24 cellular contexts compared by ENCODE assay signal in genomic region chr7:149292101-149292823, GRCh38. TPM values are rescaled to one million over a fixed set of nuclear protein-coding genes. Genes with fewer than 3 reads are reported as not detected.
DNase-seq lines count a peak whose midpoint lies in the region; ATAC-seq and TF ChIP-seq lines count a peak whose summit lies in the region.
"Had no signal": no experiment of that assay in that cellular context is flagged by ENCODE, and none has a peak within 500 bp of the region (broad histone marks: within the 10 kb centered on the region; RNA-seq: fewer than 3 reads in every experiment).

No MANE protein-coding gene starts in this region.

- no peak overlapping the region for H3K27ac Mint-ChIP-seq in MCF 10A (ENCODE audit: low read depth, unreplicated experiment)
- H3K27ac Mint-ChIP-seq: activated naive CD4-positive, alpha-beta T cell treated with anti-CD3 and anti-CD28 coated beads, Interleukin-2, amount 50 U/mL, for 24 hours; activated T-helper 1 cell treated with anti-CD3 and anti-CD28 coated beads, Interleukin-12 subunit alpha, Interleukin-12 subunit beta, Interleukin-2, Interleukin-4 antibody, amounts not matched to agents 30 ng/mL and 10 ng/mL and 1 ng/mL, durations not matched to agents 14 hours and 24 hours and 36 hours; progenitor cell of endocrine pancreas; T-helper 1 cell treated with Interleukin-12 subunit alpha and Interleukin-12 subunit beta and Interleukin-4 antibody, amounts not matched to agents 30 μg/mL and 1 μg/mL, for 36 hours had no signal

- peak; percentile 44 for DNase-seq in Right ventricle myocardium inferior (ENCODE audit: missing footprints)
- DNase-seq in left ventricle myocardium inferior, result no peak
- DNase-seq in NB4 (ENCODE audit: low read depth), result peak; percentile 43
- DNase-seq in choroid plexus epithelial cell (ENCODE audit: low read depth), result peak; percentile 75
- DNase-seq in posterior vena cava (ENCODE audit: low spot score), result peak; percentile 46
- no peak for DNase-seq in MCF 10A (ENCODE audit: unreplicated experiment)
- DNase-seq in tibial artery, result no peak
- DNase-seq in CD1c-positive myeloid dendritic cell (ENCODE audit: extremely low spot score), result no peak
- DNase-seq: activated CD4-positive, alpha-beta T cell treated with anti-CD3 and anti-CD28 coated beads for 4 hours; C1 segment of cervical spinal cord; Calu3; dorsolateral prefrontal cortex; lower lobe of right lung; NCI-H2107; NCI-H510A; SIG-M5; sigmoid colon; stimulated activated CD4-positive, alpha-beta T cell treated with anti-CD3 and anti-CD28 coated beads, Interleukin-15, amount 100 ng/mL, for 24 hours; stimulated activated naive CD8-positive, alpha-beta T cell treated with anti-CD3 and anti-CD28 coated beads, Interleukin-15, amount 100 ng/mL, for 72 hours had no signal

- peaks cover 33% of the 10 kb centered on the region for H3K36me3 Mint-ChIP-seq in MCF 10A (ENCODE audit: insufficient read depth, unreplicated experiment)

- H3K9me3 ChIP-seq in left ventricle myocardium inferior (replicated peaks) (no peaks in the 10 kb centered on the region), tibial artery (no peaks in the 10 kb centered on the region)
- H3K9me3 ChIP-seq: lower lobe of right lung, sigmoid colon, tibial nerve had no signal

- H3K4me1 ChIP-seq in left ventricle myocardium inferior (peaks cover 15% of the 10 kb centered on the region), tibial artery (no peaks in the 10 kb centered on the region)
- H3K4me1 ChIP-seq: lower lobe of right lung, sigmoid colon, tibial nerve had no signal

- no peak for ATAC-seq in Right ventricle myocardium inferior
- ATAC-seq: lower lobe of right lung; stimulated activated naive CD8-positive, alpha-beta T cell treated with anti-CD3 and anti-CD28 coated beads, Interleukin-15, amount 100 ng/mL, for 72 hours had no signal

- no TSS peak for BruUV-seq in MCF 10A (replicated peaks; lab: Mats Ljungman, UMichigan)

- H3K4me3 ChIP-seq in left ventricle myocardium inferior, result no peak overlapping the region
- H3K4me3 ChIP-seq in NB4 (ENCODE audit: low read depth, low read length), result no peak overlapping the region
- no peak overlapping the region for H3K4me3 ChIP-seq in choroid plexus epithelial cell (ENCODE audit: low read depth, low read length)
- no peak overlapping the region for H3K4me3 ChIP-seq in tibial artery
- H3K4me3 ChIP-seq: dorsolateral prefrontal cortex, lower lobe of right lung, sigmoid colon, tibial nerve had no signal

- intact Hi-C loops in Right ventricle myocardium inferior (cut with DNase I) (no loop called here), left ventricle myocardium inferior (cut with micrococcal nuclease) (no loop called here), posterior vena cava (cut with DNase I) (loop anchor here in 1 of 2 donors (10.0 kb wide), 1 partner anchor 233 kb away; no protein-coding TSS in a partner anchor), MCF 10A (cut with micrococcal nuclease) (no loop called here), tibial artery (cut with DNase I; ENCODE audit: low total_unique reads) (no loop called here)

- no peak for TF ChIP-seq POLR2A in NB4 (IDR thresholded peaks at IDR 0.05; ENCODE audit: extremely low read depth, insufficient read length)

- POLR2A ChIA-PET in MCF 10A (lab: Yijun Ruan, JAX), result interaction anchor here (1.1 kb wide), 1 partner anchor 30 kb away, joined by 3 read pairs; the partner anchor contains the start of gene ZNF783

- TF ChIP-seq CTCF in left ventricle myocardium inferior (IDR thresholded peaks at IDR 0.05; ENCODE audit: borderline replicate concordance), result no peak
- TF ChIP-seq CTCF in NB4 (IDR thresholded peaks at IDR 0.05; ENCODE audit: low read depth, low read length), result no peak
- TF ChIP-seq CTCF in choroid plexus epithelial cell (conservative IDR thresholded peaks at IDR 0.05; ENCODE audit: low read depth, low read length), result peak; percentile 35
- TF ChIP-seq CTCF in MCF 10A (IDR thresholded peaks at IDR 0.05; ENCODE audit: unreplicated experiment), result no peak
- no peak for TF ChIP-seq CTCF in tibial artery (IDR thresholded peaks at IDR 0.05)

- no peaks in the 10 kb centered on the region for H3K4me1 Mint-ChIP-seq in MCF 10A (ENCODE audit: insufficient read depth, unreplicated experiment)

- CTCF ChIA-PET in MCF 10A (lab: Yijun Ruan, JAX), result interaction anchor here (0.5 to 2.5 kb wide), 5 partner anchors 18 to 456 kb away, joined by 3 to 8 read pairs (median 3); no protein-coding TSS in a partner anchor

- no peaks in the 10 kb centered on the region for H3K9me3 Mint-ChIP-seq in MCF 10A (ENCODE audit: unreplicated experiment)
- H3K9me3 Mint-ChIP-seq: activated naive CD4-positive, alpha-beta T cell treated with anti-CD3 and anti-CD28 coated beads, Interleukin-2, amount 50 U/mL, for 24 hours; activated T-helper 1 cell treated with anti-CD3 and anti-CD28 coated beads, Interleukin-12 subunit alpha, Interleukin-12 subunit beta, Interleukin-2, Interleukin-4 antibody, amounts not matched to agents 30 ng/mL and 10 ng/mL and 1 ng/mL, durations not matched to agents 14 hours and 24 hours and 36 hours; stimulated activated naive CD8-positive, alpha-beta T cell treated with anti-CD3 and anti-CD28 coated beads, Interleukin-15, amount 100 ng/mL, for 72 hours; T-helper 1 cell treated with Interleukin-12 subunit alpha and Interleukin-12 subunit beta and Interleukin-4 antibody, amounts not matched to agents 30 μg/mL and 1 μg/mL, for 36 hours had no signal

- H3K27ac ChIP-seq in left ventricle myocardium inferior (replicated peaks), result no peak overlapping the region
- no peak overlapping the region for H3K27ac ChIP-seq in tibial artery
- H3K27ac ChIP-seq: lower lobe of right lung, sigmoid colon, tibial nerve had no signal

- H3K27me3 ChIP-seq in left ventricle myocardium inferior (ENCODE audit: low read depth) (no peaks in the 10 kb centered on the region), tibial artery (no peaks in the 10 kb centered on the region)
- H3K27me3 ChIP-seq: dorsolateral prefrontal cortex, sigmoid colon, tibial nerve had no signal

- no peaks in the 10 kb centered on the region for H3K27me3 Mint-ChIP-seq in MCF 10A (ENCODE audit: insufficient read depth, unreplicated experiment)
- H3K27me3 Mint-ChIP-seq: activated naive CD4-positive, alpha-beta T cell treated with anti-CD3 and anti-CD28 coated beads, Interleukin-2, amount 50 U/mL, for 24 hours; progenitor cell of endocrine pancreas; stimulated activated naive CD8-positive, alpha-beta T cell treated with anti-CD3 and anti-CD28 coated beads, Interleukin-15, amount 100 ng/mL, for 72 hours had no signal

- H3K4me3 Mint-ChIP-seq in MCF 10A (ENCODE audit: unreplicated experiment), result no peak overlapping the region
- H3K4me3 Mint-ChIP-seq: activated naive CD4-positive, alpha-beta T cell treated with anti-CD3 and anti-CD28 coated beads, Interleukin-2, amount 50 U/mL, for 24 hours; activated T-helper 1 cell treated with anti-CD3 and anti-CD28 coated beads, Interleukin-12 subunit alpha, Interleukin-12 subunit beta, Interleukin-2, Interleukin-4 antibody, amounts not matched to agents 30 ng/mL and 10 ng/mL and 1 ng/mL, durations not matched to agents 14 hours and 24 hours and 36 hours; stimulated activated naive CD8-positive, alpha-beta T cell treated with anti-CD3 and anti-CD28 coated beads, Interleukin-15, amount 100 ng/mL, for 72 hours; T-helper 1 cell treated with Interleukin-12 subunit alpha and Interleukin-12 subunit beta and Interleukin-4 antibody, amounts not matched to agents 30 μg/mL and 1 μg/mL, for 36 hours had no signal

- peaks cover 31% of the 10 kb centered on the region for H3K36me3 ChIP-seq in left ventricle myocardium inferior
- H3K36me3 ChIP-seq in tibial artery, result peaks cover 26 to 87% (median 49%) of the 10 kb centered on the region in 3 donors

RNA-seq across cellular contexts. Expression of gene ZNF783, which starts 30.3 kb away (rescaled TPM):
- total RNA-seq in Right ventricle myocardium inferior, result 4.3 TPM
- total RNA-seq in left ventricle myocardium inferior, result 4.5 TPM
- total RNA-seq in posterior vena cava, result 10 to 100 TPM; 10.8 to 16.3 TPM
- total RNA-seq in MCF 10A (2022), result 39.5 and 49.0 TPM in 2 replicates

RNA-seq across cellular contexts. Expression of gene ZNF212, which starts 52.8 kb away (rescaled TPM):
- total RNA-seq in Right ventricle myocardium inferior, result 4.8 TPM
- 5.4 TPM for total RNA-seq in left ventricle myocardium inferior
- 1 to 10 TPM; 5.3 to 6.1 TPM for total RNA-seq in posterior vena cava
- total RNA-seq in MCF 10A (2022), result 10.5 and 14.7 TPM in 2 replicates

Comparison
In these comparisons a context has a peak if more than half of its experiments do, and no peak if none do; other contexts are left out.
1. DNase-seq: peak in Right ventricle myocardium inferior (single experiment), NB4 (single experiment), choroid plexus epithelial cell (single experiment) and posterior vena cava (single experiment); none in left ventricle myocardium inferior (single experiment), MCF 10A (single experiment), tibial artery (0 of 2) and CD1c-positive myeloid dendritic cell (single experiment).